1 cellular context compared by ENCODE assay signal in the genomic region with DNA sequence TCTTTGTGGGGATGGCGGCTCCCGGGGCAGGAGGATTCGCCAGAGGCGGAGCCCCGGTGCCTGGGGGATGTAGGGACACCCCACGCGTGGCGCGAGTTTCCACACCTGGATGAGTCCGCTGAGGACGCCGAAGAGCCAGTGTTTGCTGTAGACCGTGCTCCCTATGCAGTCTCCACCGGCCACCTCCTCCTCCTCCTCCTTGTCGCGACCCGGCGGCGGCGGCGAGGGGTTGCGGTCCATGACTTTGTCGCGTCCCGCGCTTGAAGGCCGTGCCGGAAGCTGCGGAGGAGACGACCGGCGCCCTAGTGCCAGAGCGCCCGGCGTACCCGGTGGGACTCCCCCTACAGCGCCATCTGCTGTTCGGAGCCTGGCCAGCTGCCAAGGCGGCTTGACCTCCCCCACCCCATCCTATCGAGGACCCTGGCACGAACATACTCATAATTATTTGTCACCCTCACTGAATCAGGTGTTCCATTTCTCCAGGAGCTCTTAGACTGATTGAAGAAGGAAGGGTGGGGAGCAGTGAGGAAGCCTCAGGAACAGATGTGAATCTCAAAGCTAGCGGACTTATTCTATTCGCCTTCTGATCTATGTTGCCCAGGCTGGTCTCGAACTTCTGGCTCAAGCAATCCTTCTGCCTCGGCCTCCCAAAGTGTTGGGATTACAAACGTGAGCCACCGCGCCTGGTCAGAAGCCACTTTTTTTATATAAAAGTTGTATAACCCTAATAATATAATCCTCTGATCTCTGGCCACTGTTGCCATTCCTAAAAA.
TF ChIP-seq lines count a peak whose summit lies in the region.

A gene with protein sequence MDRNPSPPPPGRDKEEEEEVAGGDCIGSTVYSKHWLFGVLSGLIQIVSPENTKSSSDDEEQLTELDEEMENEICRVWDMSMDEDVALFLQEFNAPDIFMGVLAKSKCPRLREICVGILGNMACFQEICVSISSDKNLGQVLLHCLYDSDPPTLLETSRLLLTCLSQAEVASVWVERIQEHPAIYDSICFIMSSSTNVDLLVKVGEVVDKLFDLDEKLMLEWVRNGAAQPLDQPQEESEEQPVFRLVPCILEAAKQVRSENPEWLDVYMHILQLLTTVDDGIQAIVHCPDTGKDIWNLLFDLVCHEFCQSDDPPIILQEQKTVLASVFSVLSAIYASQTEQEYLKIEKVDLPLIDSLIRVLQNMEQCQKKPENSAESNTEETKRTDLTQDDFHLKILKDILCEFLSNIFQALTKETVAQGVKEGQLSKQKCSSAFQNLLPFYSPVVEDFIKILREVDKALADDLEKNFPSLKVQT (minus strand): TSS at position 281 of the 773 bp plus-strand sequence. CDS start 41 bp downstream, at position 240.

TF ChIP-seq in A549, 52 proteins besides CTCF, POLR2A, EP300 and RAD21 (continued from another document):
- TF ChIP-seq, protein P1, sequence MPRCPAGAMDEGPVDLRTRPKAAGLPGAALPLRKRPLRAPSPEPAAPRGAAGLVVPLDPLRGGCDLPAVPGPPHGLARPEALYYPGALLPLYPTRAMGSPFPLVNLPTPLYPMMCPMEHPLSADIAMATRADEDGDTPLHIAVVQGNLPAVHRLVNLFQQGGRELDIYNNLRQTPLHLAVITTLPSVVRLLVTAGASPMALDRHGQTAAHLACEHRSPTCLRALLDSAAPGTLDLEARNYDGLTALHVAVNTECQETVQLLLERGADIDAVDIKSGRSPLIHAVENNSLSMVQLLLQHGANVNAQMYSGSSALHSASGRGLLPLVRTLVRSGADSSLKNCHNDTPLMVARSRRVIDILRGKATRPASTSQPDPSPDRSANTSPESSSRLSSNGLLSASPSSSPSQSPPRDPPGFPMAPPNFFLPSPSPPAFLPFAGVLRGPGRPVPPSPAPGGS (IDR thresholded peaks at IDR 0.05): peak; percentile 60; the same call in 1 of the 3 replicates
- TF ChIP-seq, protein P2, sequence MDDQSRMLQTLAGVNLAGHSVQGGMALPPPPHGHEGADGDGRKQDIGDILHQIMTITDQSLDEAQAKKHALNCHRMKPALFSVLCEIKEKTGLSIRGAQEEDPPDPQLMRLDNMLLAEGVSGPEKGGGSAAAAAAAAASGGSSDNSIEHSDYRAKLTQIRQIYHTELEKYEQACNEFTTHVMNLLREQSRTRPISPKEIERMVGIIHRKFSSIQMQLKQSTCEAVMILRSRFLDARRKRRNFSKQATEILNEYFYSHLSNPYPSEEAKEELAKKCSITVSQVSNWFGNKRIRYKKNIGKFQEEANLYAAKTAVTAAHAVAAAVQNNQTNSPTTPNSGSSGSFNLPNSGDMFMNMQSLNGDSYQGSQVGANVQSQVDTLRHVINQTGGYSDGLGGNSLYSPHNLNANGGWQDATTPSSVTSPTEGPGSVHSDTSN (IDR thresholded peaks at IDR 0.05): no peak; the same call in 1 of the 2 replicates
- TF ChIP-seq, protein P3, sequence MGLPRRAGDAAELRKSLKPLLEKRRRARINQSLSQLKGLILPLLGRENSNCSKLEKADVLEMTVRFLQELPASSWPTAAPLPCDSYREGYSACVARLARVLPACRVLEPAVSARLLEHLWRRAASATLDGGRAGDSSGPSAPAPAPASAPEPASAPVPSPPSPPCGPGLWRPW (IDR thresholded peaks at IDR 0.05): no peak
- TF ChIP-seq, protein P4, sequence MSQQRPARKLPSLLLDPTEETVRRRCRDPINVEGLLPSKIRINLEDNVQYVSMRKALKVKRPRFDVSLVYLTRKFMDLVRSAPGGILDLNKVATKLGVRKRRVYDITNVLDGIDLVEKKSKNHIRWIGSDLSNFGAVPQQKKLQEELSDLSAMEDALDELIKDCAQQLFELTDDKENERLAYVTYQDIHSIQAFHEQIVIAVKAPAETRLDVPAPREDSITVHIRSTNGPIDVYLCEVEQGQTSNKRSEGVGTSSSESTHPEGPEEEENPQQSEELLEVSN (IDR thresholded peaks at IDR 0.05; ENCODE audit: borderline replicate concordance, low read depth): peak; percentile 66; the same call in 1 of the 2 replicates
- 0 out of 2 replicates have a peak, but pooled peaks have one; percentile 10 for TF ChIP-seq HDAC2 (IDR thresholded peaks at IDR 0.05)
- TF ChIP-seq HOXB13 (CRISPR knock-in tag; IDR thresholded peaks at IDR 0.05; ENCODE audit: low read depth): no peak
- TF ChIP-seq JUNB (IDR thresholded peaks at IDR 0.05): no peak
- no peak for TF ChIP-seq FOXS1 (CRISPR knock-in tag; IDR thresholded peaks at IDR 0.05)
- no peak for TF ChIP-seq EHMT2 (IDR thresholded peaks at IDR 0.05; ENCODE audit: low read depth)
- TF ChIP-seq POLR2AphosphoS2 (conservative IDR thresholded peaks at IDR 0.05; ENCODE audit: low read length): no peak
- TF ChIP-seq, protein P5, sequence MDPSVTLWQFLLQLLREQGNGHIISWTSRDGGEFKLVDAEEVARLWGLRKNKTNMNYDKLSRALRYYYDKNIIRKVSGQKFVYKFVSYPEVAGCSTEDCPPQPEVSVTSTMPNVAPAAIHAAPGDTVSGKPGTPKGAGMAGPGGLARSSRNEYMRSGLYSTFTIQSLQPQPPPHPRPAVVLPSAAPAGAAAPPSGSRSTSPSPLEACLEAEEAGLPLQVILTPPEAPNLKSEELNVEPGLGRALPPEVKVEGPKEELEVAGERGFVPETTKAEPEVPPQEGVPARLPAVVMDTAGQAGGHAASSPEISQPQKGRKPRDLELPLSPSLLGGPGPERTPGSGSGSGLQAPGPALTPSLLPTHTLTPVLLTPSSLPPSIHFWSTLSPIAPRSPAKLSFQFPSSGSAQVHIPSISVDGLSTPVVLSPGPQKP (IDR thresholded peaks at IDR 0.05; ENCODE audit: low read depth, low read length): no peak
- TF ChIP-seq MAFK (IDR thresholded peaks at IDR 0.05; ENCODE audit: partially characterized antibody): no peak
- TF ChIP-seq NR3C1 (IDR thresholded peaks at IDR 0.05): no peak
- no peak for TF ChIP-seq ZSCAN20 (CRISPR knock-in tag; IDR thresholded peaks at IDR 0.05)
- peak; percentile 96 for TF ChIP-seq PHF8 (IDR thresholded peaks at IDR 0.05; ENCODE audit: borderline replicate concordance, low read depth)
- TF ChIP-seq ZNF302 (CRISPR knock-in tag; IDR thresholded peaks at IDR 0.05): no peak
- no peak for TF ChIP-seq MAZ (IDR thresholded peaks at IDR 0.05; ENCODE audit: borderline replicate concordance, low read depth, low read length)
- TF ChIP-seq CHD2 (IDR thresholded peaks at IDR 0.05; ENCODE audit: low read length, partially characterized antibody): no peak
- no peak for TF ChIP-seq NFE2L2 (conservative IDR thresholded peaks at IDR 0.05; ENCODE audit: low read length)
- TF ChIP-seq ZC3H11A (IDR thresholded peaks at IDR 0.05): no peak
- TF ChIP-seq, protein P6, sequence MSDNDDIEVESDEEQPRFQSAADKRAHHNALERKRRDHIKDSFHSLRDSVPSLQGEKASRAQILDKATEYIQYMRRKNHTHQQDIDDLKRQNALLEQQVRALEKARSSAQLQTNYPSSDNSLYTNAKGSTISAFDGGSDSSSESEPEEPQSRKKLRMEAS (IDR thresholded peaks at IDR 0.05): peak; percentile 92
- no peak for TF ChIP-seq CEBPB (IDR thresholded peaks at IDR 0.05)
- TF ChIP-seq RCOR1 (IDR thresholded peaks at IDR 0.05; ENCODE audit: low read depth, low read length): no peak
- TF ChIP-seq FOSB (CRISPR knock-in tag; IDR thresholded peaks at IDR 0.05): no peak
- TF ChIP-seq CBX8 (IDR thresholded peaks at IDR 0.05): no peak
- no peak for TF ChIP-seq NPAS2 (CRISPR knock-in tag; IDR thresholded peaks at IDR 0.05; ENCODE audit: borderline replicate concordance)
- TF ChIP-seq HEYL (CRISPR knock-in tag; IDR thresholded peaks at IDR 0.05): no peak
- TF ChIP-seq TP53 (CRISPR knock-in tag; IDR thresholded peaks at IDR 0.05): no peak
- TF ChIP-seq HOXA7 (CRISPR knock-in tag; IDR thresholded peaks at IDR 0.05): no peak
- peak; percentile 2 for TF ChIP-seq ZFP36 (IDR thresholded peaks at IDR 0.05; ENCODE audit: borderline replicate concordance, partially characterized antibody)
- TF ChIP-seq RNF2 (IDR thresholded peaks at IDR 0.05; ENCODE audit: borderline replicate concordance, low read depth): no peak
- TF ChIP-seq KDM5A (IDR thresholded peaks at IDR 0.05): peak; percentile 55; the same call in 1 of the 2 replicates
- TF ChIP-seq, protein P7, sequence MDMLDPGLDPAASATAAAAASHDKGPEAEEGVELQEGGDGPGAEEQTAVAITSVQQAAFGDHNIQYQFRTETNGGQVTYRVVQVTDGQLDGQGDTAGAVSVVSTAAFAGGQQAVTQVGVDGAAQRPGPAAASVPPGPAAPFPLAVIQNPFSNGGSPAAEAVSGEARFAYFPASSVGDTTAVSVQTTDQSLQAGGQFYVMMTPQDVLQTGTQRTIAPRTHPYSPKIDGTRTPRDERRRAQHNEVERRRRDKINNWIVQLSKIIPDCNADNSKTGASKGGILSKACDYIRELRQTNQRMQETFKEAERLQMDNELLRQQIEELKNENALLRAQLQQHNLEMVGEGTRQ (IDR thresholded peaks at IDR 0.05): no peak
- TF ChIP-seq SMC3 (IDR thresholded peaks at IDR 0.05): peak; percentile 37; the same call in 2 of the 3 replicates
- TF ChIP-seq, protein P8, sequence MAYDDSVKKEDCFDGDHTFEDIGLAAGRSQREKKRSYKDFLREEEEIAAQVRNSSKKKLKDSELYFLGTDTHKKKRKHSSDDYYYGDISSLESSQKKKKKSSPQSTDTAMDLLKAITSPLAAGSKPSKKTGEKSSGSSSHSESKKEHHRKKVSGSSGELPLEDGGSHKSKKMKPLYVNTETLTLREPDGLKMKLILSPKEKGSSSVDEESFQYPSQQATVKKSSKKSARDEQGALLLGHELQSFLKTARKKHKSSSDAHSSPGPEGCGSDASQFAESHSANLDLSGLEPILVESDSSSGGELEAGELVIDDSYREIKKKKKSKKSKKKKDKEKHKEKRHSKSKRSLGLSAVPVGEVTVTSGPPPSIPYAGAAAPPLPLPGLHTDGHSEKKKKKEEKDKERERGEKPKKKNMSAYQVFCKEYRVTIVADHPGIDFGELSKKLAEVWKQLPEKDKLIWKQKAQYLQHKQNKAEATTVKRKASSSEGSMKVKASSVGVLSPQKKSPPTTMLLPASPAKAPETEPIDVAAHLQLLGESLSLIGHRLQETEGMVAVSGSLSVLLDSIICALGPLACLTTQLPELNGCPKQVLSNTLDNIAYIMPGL (CRISPR knock-in tag; IDR thresholded peaks at IDR 0.05; ENCODE audit: borderline replicate concordance): no peak
- TF ChIP-seq SREBF2 (IDR thresholded peaks at IDR 0.05): no peak
- no peak for TF ChIP-seq KDM1A (IDR thresholded peaks at IDR 0.05; ENCODE audit: low read depth)
- TF ChIP-seq EHF (CRISPR knock-in tag; IDR thresholded peaks at IDR 0.05): no peak
- no peak for TF ChIP-seq HOXB5 (CRISPR knock-in tag; IDR thresholded peaks at IDR 0.05)
- TF ChIP-seq CBX2 (IDR thresholded peaks at IDR 0.05; ENCODE audit: borderline replicate concordance, low read depth): no peak
